In the genomic region with DNA sequence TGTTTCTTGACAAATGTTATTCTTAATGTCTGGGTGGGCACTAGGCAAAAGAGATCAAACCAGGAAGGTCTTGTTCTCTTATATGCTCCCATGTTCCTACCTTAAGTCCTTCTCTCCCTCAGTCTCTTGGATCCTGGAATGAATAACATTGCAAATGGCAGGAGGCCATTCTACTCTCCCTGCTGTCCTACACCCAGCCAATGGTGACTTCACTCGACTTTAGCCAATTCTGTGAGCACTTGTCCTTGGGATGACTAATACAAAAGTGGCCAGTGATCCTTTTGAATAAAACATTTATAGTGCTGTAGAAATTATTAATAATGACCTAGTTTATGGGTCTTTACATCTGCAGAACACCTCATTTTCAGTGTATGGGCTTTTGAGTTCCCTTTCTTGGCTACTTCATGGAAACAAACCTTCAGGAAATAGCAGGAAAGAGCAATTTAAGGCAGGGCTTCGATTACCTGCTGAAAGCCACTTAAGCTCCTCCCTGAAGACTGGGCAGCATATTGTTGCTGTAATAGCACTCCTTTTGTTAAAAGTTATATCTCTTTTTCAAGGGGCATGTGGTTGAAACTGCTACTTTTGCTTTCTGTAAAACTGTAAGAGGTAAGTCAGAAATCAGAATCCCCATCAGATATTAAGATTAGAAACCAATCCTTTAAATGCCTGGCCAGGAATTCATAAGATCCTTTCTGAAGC, we compare ENCODE assay signal across 31 cellular contexts. TPM values are rescaled to one million over a fixed set of nuclear protein-coding genes. Genes with fewer than 3 reads are reported as not detected.
DNase-seq lines count a peak whose midpoint lies in the region; ATAC-seq, FAIRE-seq and TF ChIP-seq lines count a peak whose summit lies in the region.
"Had no signal": no experiment of that assay in that cellular context is flagged by ENCODE, and none has a peak within 500 bp of the region (broad histone marks: within the 10 kb centered on the region; RNA-seq: fewer than 3 reads in every experiment).

No MANE protein-coding gene starts in this region.

- H3F3A ChIP-seq in smooth muscle cell (ENCODE audit: low read depth) = no peaks in the 10 kb centered on the region

- WGBS in H1 (ENCODE audit: extremely low coverage in 1 of 2, insufficient coverage in 1 of 2, insufficient read length in 1 of 2, insufficient replicate concordance in 2 of 2, low coverage in 1 of 2, low lambda C conversion rate in 2 of 2, missing lambda C conversion rate in 1 of 2), 2 experiments = 80% methylated on average over 2 of the region's 2 CpGs; no CpG with 5 or more reads in 1 of the 2 experiments
- WGBS in smooth muscle cell (ENCODE audit: low lambda C conversion rate) = 69% methylated on average over 2 of the region's 2 CpGs

- H3K9ac ChIP-seq in H1 (replicated peaks in 1 of 4; ENCODE audit: extremely low read depth in 1 of 4, low read depth in 3 of 4, low read length in 3 of 4) = no peak overlapping the region
- H3K9ac ChIP-seq in smooth muscle cell (ENCODE audit: low read depth) = no peak overlapping the region

- H2BK5ac ChIP-seq in H1 (ENCODE audit: low read depth, low read length) = no peak overlapping the region

- DNase-seq in H1 (ENCODE audit: low read depth in 1 of 2, low spot score in 2 of 2) (no peak), smooth muscle cell (lab: John Stamatoyannopoulos, UW; ENCODE audit: unreplicated experiment) (no peak), globus pallidus (ENCODE audit: low spot score) (no peak), NCI-H2227 treated with DMSO at 0.1 percent for 48 hours (lab: John Stamatoyannopoulos, UW) (no peak)
- DNase-seq: activated CD8-positive, alpha-beta memory T cell treated with anti-CD3 and anti-CD28 coated beads, Interleukin-2, amount 50 U/mL, for 48 hours; activated CD8-positive, alpha-beta T cell treated with anti-CD3 and anti-CD28 coated beads for 36 hours; amygdala; Calu3; DMS79; dorsolateral prefrontal cortex; lower lobe of right lung; natural killer cell; NCI-H1092; NCI-H1694 treated with DMSO at 0.1 percent for 48 hours; NCI-H524 treated with DMSO at 0.1 percent for 48 hours; occipital lobe; SHP77 treated with DMSO at 0.1 percent for 48 hours; substantia nigra; upper lobe of right lung had no signal

- TF ChIP-seq EP300 in H1 (IDR thresholded peaks at IDR 0.05; ENCODE audit: borderline replicate concordance in 1 of 2, low read depth in 2 of 2, low read length in 2 of 2) = no peak

- no peak overlapping the region for H3K23ac ChIP-seq in H1 (ENCODE audit: insufficient read length)

- peak overlapping the region; percentile 64; the same call in 1 of the 2 replicates for H2AFZ ChIP-seq in H1 (ENCODE audit: low read length)
- H2AFZ ChIP-seq in smooth muscle cell (ENCODE audit: low read depth) = peak overlapping the region; percentile 34

- H4K91ac ChIP-seq in H1 (replicated peaks; ENCODE audit: insufficient read length, low read length) = no peak overlapping the region

- H3K27ac ChIP-seq in H1 (ENCODE audit: low read depth, low read length) (no peak overlapping the region), smooth muscle cell (ENCODE audit: low read depth) (no peak overlapping the region)
- H3K27ac ChIP-seq: esophagus muscularis mucosa, lower lobe of right lung, upper lobe of right lung had no signal

- H3K4me1 ChIP-seq in H1 (replicated peaks in 1 of 4; ENCODE audit: control insufficient read depth in 3 of 4, insufficient read depth in 4 of 4, low read length in 3 of 4) (peaks cover 0 to 10% (median 2%) of the 10 kb centered on the region in 4 experiments; a peak in 2 of 7 replicates), smooth muscle cell (ENCODE audit: low read depth) (peaks cover 4% of the 10 kb centered on the region)

- H3K14ac ChIP-seq in H1 (ENCODE audit: insufficient read length) = no peak overlapping the region

- H4K20me1 ChIP-seq in H1 (replicated peaks in 1 of 2; ENCODE audit: control insufficient read depth in 1 of 2, insufficient read depth in 2 of 2, low read length in 2 of 2) = no peaks in the 10 kb centered on the region
- H4K20me1 ChIP-seq in smooth muscle cell (ENCODE audit: low read depth) = no peaks in the 10 kb centered on the region

- no peak overlapping the region for H2BK120ac ChIP-seq in H1 (replicated peaks; ENCODE audit: low read depth, low read length)

- TF ChIP-seq POLR2A in H1 (IDR thresholded peaks at IDR 0.05; ENCODE audit: control extremely low read depth in 1 of 2, low read depth in 2 of 2, low read length in 2 of 2) = no peak

- TF ChIP-seq RAD21 in H1 (IDR thresholded peaks at IDR 0.05 in 1 of 2, conservative IDR thresholded peaks at IDR 0.05 in 1 of 2; ENCODE audit: low read depth in 2 of 2, low read length in 2 of 2) = no peak

- H3K27me3 ChIP-seq in H1 (replicated peaks in 1 of 4; ENCODE audit: control insufficient read depth in 3 of 4, extremely low read depth in 1 of 4, insufficient read depth in 3 of 4, low read length in 3 of 4) = no peaks in the 10 kb centered on the region
- no peaks in the 10 kb centered on the region for H3K27me3 ChIP-seq in smooth muscle cell (ENCODE audit: low read depth)
- H3K27me3 ChIP-seq: esophagus muscularis mucosa, upper lobe of right lung had no signal

- no peak overlapping the region for H2BK20ac ChIP-seq in H1 (ENCODE audit: low read length)

- no peak overlapping the region for H4K8ac ChIP-seq in H1 (ENCODE audit: extremely low read depth, insufficient read depth, low read length)

- no peak overlapping the region for H3K18ac ChIP-seq in H1 (ENCODE audit: extremely low read depth, low read length)

- H3K9me3 ChIP-seq in H1 (ENCODE audit: insufficient read depth in 2 of 2, low read depth in 1 of 2, low read length in 1 of 2) = peaks cover 11 to 12% of the 10 kb centered on the region in 2 experiments
- no peaks in the 10 kb centered on the region for H3K9me3 ChIP-seq in smooth muscle cell (replicated peaks; ENCODE audit: low read depth)
- H3K9me3 ChIP-seq: esophagus muscularis mucosa, lower lobe of right lung, upper lobe of right lung had no signal

- H2BK15ac ChIP-seq in H1 (ENCODE audit: low read length) = no peak overlapping the region

- no peak for FAIRE-seq in H1 (lab: Jason Lieb, UNC)
- FAIRE-seq: endometrium, frontal cortex, G401.6, K562 had no signal

- H3K4me2 ChIP-seq in H1 (ENCODE audit: insufficient read depth in 1 of 2, low read depth in 2 of 2, low read length in 2 of 2) (no peak overlapping the region), smooth muscle cell (peak overlapping the region; percentile 48)

- TF ChIP-seq CTCF in H1 (IDR thresholded peaks at IDR 0.05; ENCODE audit: control extremely low read depth in 1 of 3, insufficient read depth in 1 of 3, low read depth in 1 of 3, low read length in 3 of 3) = no peak
- TF ChIP-seq CTCF in smooth muscle cell (IDR thresholded peaks at IDR 0.05; ENCODE audit: borderline replicate concordance, insufficient read depth, poor library complexity, severe bottlenecking) = no peak

- H2BK12ac ChIP-seq in H1 (ENCODE audit: low read depth, low read length) = no peak overlapping the region

- ATAC-seq in GM19395 (IDR thresholded peaks at IDR 0.05; ENCODE audit: unreplicated experiment) = peak; percentile 66
- ATAC-seq in HG02870 (IDR thresholded peaks at IDR 0.05; ENCODE audit: unreplicated experiment) = peak; percentile 71
- ATAC-seq in HG03280 (IDR thresholded peaks at IDR 0.05; ENCODE audit: unreplicated experiment) = no peak
- ATAC-seq: activated CD8-positive, alpha-beta T cell treated with anti-CD3 and anti-CD28 coated beads for 36 hours; K562; lower lobe of right lung; natural killer cell; Panc1; stimulated activated effector memory CD8-positive, alpha-beta T cell treated with anti-CD3 and anti-CD28 coated beads, Interleukin-12 subunit alpha, Interleukin-12 subunit beta, amount 100 ng/mL, for 72 hours; upper lobe of right lung had no signal

- no peaks in the 10 kb centered on the region for H3K79me1 ChIP-seq in H1 (ENCODE audit: low read depth, low read length)

- POLR2A ChIA-PET in H1 (lab: Charles Lee; ENCODE audit: partially characterized antibody) = no interaction called here

- no peak overlapping the region for H3K4me3 ChIP-seq in H1 (ENCODE audit: extremely low read depth in 1 of 4, insufficient read depth in 2 of 4, low read depth in 3 of 4, low read length in 4 of 4)
- H3K4me3 ChIP-seq in smooth muscle cell = no peak overlapping the region
- H3K4me3 ChIP-seq: dorsolateral prefrontal cortex, esophagus muscularis mucosa, K562, lower lobe of right lung, upper lobe of right lung had no signal

- H3K56ac ChIP-seq in H1 (replicated peaks; ENCODE audit: insufficient read length, low read depth, low read length) = no peak overlapping the region

- no peak overlapping the region for H2AK5ac ChIP-seq in H1 (ENCODE audit: low read depth, low read length)

- CTCF ChIA-PET in H1 (lab: Charles Lee; ENCODE audit: partially characterized antibody) = interaction anchor here (0.7 to 4.6 kb wide), 3 partner anchors 10 to 1122 kb away, joined by 3 to 42 read pairs (median 22); a partner anchor contains a TSS

- no peaks in the 10 kb centered on the region for H3K23me2 ChIP-seq in H1 (ENCODE audit: low read depth, low read length)

- H3K36me3 ChIP-seq in H1 (ENCODE audit: control insufficient read depth in 2 of 4, insufficient read depth in 4 of 4, low read length in 3 of 4) (no peaks in the 10 kb centered on the region), smooth muscle cell (ENCODE audit: low read depth) (no peaks in the 10 kb centered on the region)
- H3K36me3 ChIP-seq: esophagus muscularis mucosa, lower lobe of right lung, upper lobe of right lung had no signal

- no peaks in the 10 kb centered on the region for H3K79me2 ChIP-seq in H1 (ENCODE audit: control insufficient read depth in 1 of 2, insufficient read depth in 2 of 2, low read length in 2 of 2)
- no peaks in the 10 kb centered on the region for H3K79me2 ChIP-seq in smooth muscle cell (ENCODE audit: low read depth)

- no peak overlapping the region for H4K5ac ChIP-seq in H1 (ENCODE audit: insufficient read length, low read depth, low read length)

- H3K4ac ChIP-seq in H1 (replicated peaks; ENCODE audit: insufficient read length, low read depth, low read length) = no peak overlapping the region

RNA-seq across cellular contexts. Expression of a gene that starts 10.5 kb away (rescaled TPM):
- not detected in 2 replicates for total RNA-seq in H1 (2021; fragmentation: NEBNext Ultra II Directional; extraction: Animal tissue kit (Norgen Biotek cat#: 25700))
- not detected in 2 replicates for polyA plus RNA-seq in H1 (2011; rRNA removed)
- not detected for polyA plus RNA-seq in H1 (2011; cell fraction: cytosol; rRNA removed)
- not detected for polyA plus RNA-seq in H1 (2011; cell fraction: nucleus; rRNA removed)
- not detected in 4 replicates for polyA plus RNA-seq in H1 (2012, experiment 1 of 2)
- polyA plus RNA-seq in H1 (2012, experiment 2 of 2) = not detected
- not detected for polyA plus RNA-seq in H1 (2013, experiment 1 of 2)
- not detected for polyA plus RNA-seq in H1 (2013, experiment 2 of 2)
- not detected in 2 replicates for polyA minus RNA-seq in H1 (2011; rRNA and poly(A)+ RNA removed)
- not detected for polyA minus RNA-seq in H1 (2011; cell fraction: cytosol; rRNA and poly(A)+ RNA removed)
- not detected for polyA minus RNA-seq in H1 (2011; cell fraction: nucleus; rRNA and poly(A)+ RNA removed)
- not detected in 2 replicates for total RNA-seq in smooth muscle cell
- polyA plus RNA-seq in smooth muscle cell = not detected in 2 replicates
- total RNA-seq: activated CD8-positive, alpha-beta T cell treated with anti-CD3 and anti-CD28 coated beads for 36 hours; activated T-helper 2 cell treated with anti-CD3 and anti-CD28 coated beads, Interferon-gamma antibody, Interleukin-2, Interleukin-4, amounts not matched to agents 10 μg/mL and 5 μg/mL and 100 μg/mL, durations not matched to agents 14 hours and 24 hours and 36 hours; Calu3; cerebellum; esophagus muscularis mucosa; K562; lower lobe of right lung; natural killer cell; upper lobe of right lung had no signal
- polyA plus RNA-seq: K562 had no signal

RNA-seq across cellular contexts. Expression of a gene that starts 28.8 kb away (rescaled TPM):
- total RNA-seq in H1 (2021; fragmentation: NEBNext Ultra II Directional; extraction: Animal tissue kit (Norgen Biotek cat#: 25700)) = 99.6 and 102 TPM in 2 replicates
- polyA plus RNA-seq in H1 (2011; rRNA removed) (27.2 and 49.4 TPM in 2 replicates), smooth muscle cell (90.6 and 105 TPM in 2 replicates)
- 73.4 TPM for polyA plus RNA-seq in H1 (2011; cell fraction: cytosol; rRNA removed)
- 8.1 TPM for polyA plus RNA-seq in H1 (2011; cell fraction: nucleus; rRNA removed)
- polyA plus RNA-seq in H1 (2012, experiment 1 of 2) = 59.4 to 113 TPM (median 69.6 TPM) in 4 replicates
- 11.2 TPM for polyA plus RNA-seq in H1 (2012, experiment 2 of 2)
- polyA plus RNA-seq in H1 (2013, experiment 1 of 2) = 173 TPM
- 174 TPM for polyA plus RNA-seq in H1 (2013, experiment 2 of 2)
- polyA minus RNA-seq in H1 (2011; rRNA and poly(A)+ RNA removed) = 16.8 and 19.6 TPM in 2 replicates
- polyA minus RNA-seq in H1 (2011; cell fraction: cytosol; rRNA and poly(A)+ RNA removed) = 21.1 TPM
- polyA minus RNA-seq in H1 (2011; cell fraction: nucleus; rRNA and poly(A)+ RNA removed) = 19.5 TPM
- 68.4 and 87.6 TPM in 2 replicates for total RNA-seq in smooth muscle cell
